1 cellular context compared by ENCODE assay signal in genomic region chr9:35756743-35757526, GRCh38.
TF ChIP-seq lines count a peak whose summit lies in the region.

No MANE protein-coding gene starts in this region.

TF ChIP-seq in GM12878, 131 proteins besides CTCF, POLR2A, EP300 and RAD21 (continued from another document and continues in another):
- TF ChIP-seq SMAD5 (IDR thresholded peaks at IDR 0.05; ENCODE audit: low read depth) (no peak; the same call in 1 of the 2 replicates), SIX5 (IDR thresholded peaks at IDR 0.05; ENCODE audit: low read depth, low read length, severe bottlenecking) (no peak), FOXK2 (IDR thresholded peaks at IDR 0.05) (no peak), BHLHE40 (IDR thresholded peaks at IDR 0.05; ENCODE audit: borderline replicate concordance in 1 of 2, low read depth in 2 of 2, low read length in 1 of 2) (peak in 1 of 2 experiments; percentile 71; a peak in 2 of 4 replicates), WRNIP1 (IDR thresholded peaks at IDR 0.05; ENCODE audit: borderline replicate concordance, low read depth, low read length) (no peak), ZSCAN29 (IDR thresholded peaks at IDR 0.05) (no peak), MXI1 (IDR thresholded peaks at IDR 0.05; ENCODE audit: low read depth, low read length) (no peak), LARP7 (IDR thresholded peaks at IDR 0.05) (no peak), KAT2A (conservative IDR thresholded peaks at IDR 0.05; ENCODE audit: control insufficient read depth, low read depth, low read length) (no peak), PML (IDR thresholded peaks at IDR 0.05; ENCODE audit: low read length) (peak; percentile 55; the same call in 1 of the 2 replicates), STAT1 (conservative IDR thresholded peaks at IDR 0.05) (no peak), EED (IDR thresholded peaks at IDR 0.05; ENCODE audit: low read depth) (peak; percentile 93), KLF5 (IDR thresholded peaks at IDR 0.05; ENCODE audit: partially characterized antibody) (no peak), POU2F2 (IDR thresholded peaks at IDR 0.05; ENCODE audit: borderline replicate concordance, low read depth, low read length) (peak; percentile 21; the same call in 1 of the 3 replicates), SMAD1 (IDR thresholded peaks at IDR 0.05; ENCODE audit: low read depth, partially characterized antibody) (no peak), ZZZ3 (IDR thresholded peaks at IDR 0.05; ENCODE audit: control insufficient read depth, insufficient read length, low read depth) (no peak), SMC3 (IDR thresholded peaks at IDR 0.05; ENCODE audit: borderline replicate concordance, low read length) (peak; percentile 29; the same call in 1 of the 2 replicates), NFIC (IDR thresholded peaks at IDR 0.05; ENCODE audit: low read depth, low read length) (no peak), SREBF2 (IDR thresholded peaks at IDR 0.05; ENCODE audit: low read length) (no peak), ASH2L (IDR thresholded peaks at IDR 0.05; ENCODE audit: borderline replicate concordance, low read depth) (peak; percentile 28; the same call in 1 of the 2 replicates), POLR2AphosphoS5 (IDR thresholded peaks at IDR 0.05; ENCODE audit: low read length) (peak; percentile 79), CHD2 (IDR thresholded peaks at IDR 0.05; ENCODE audit: borderline replicate concordance, low read depth, low read length) (no peak), MTA2 (IDR thresholded peaks at IDR 0.05; ENCODE audit: low read depth) (peak; percentile 61), NBN (IDR thresholded peaks at IDR 0.05) (peak; percentile 81), PRDM15 (CRISPR knock-in tag; IDR thresholded peaks at IDR 0.05) (no peak), TAF1 (IDR thresholded peaks at IDR 0.05; ENCODE audit: borderline replicate concordance, low read depth, low read length) (0 out of 2 replicates have a peak, but pooled peaks have one; percentile 55), IKZF2 (IDR thresholded peaks at IDR 0.05) (peak; percentile 84 to 85)
- TF ChIP-seq, protein P1, sequence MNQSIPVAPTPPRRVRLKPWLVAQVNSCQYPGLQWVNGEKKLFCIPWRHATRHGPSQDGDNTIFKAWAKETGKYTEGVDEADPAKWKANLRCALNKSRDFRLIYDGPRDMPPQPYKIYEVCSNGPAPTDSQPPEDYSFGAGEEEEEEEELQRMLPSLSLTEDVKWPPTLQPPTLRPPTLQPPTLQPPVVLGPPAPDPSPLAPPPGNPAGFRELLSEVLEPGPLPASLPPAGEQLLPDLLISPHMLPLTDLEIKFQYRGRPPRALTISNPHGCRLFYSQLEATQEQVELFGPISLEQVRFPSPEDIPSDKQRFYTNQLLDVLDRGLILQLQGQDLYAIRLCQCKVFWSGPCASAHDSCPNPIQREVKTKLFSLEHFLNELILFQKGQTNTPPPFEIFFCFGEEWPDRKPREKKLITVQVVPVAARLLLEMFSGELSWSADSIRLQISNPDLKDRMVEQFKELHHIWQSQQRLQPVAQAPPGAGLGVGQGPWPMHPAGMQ (IDR thresholded peaks at IDR 0.05; ENCODE audit: borderline replicate concordance): no peak
- TF ChIP-seq, protein P2, sequence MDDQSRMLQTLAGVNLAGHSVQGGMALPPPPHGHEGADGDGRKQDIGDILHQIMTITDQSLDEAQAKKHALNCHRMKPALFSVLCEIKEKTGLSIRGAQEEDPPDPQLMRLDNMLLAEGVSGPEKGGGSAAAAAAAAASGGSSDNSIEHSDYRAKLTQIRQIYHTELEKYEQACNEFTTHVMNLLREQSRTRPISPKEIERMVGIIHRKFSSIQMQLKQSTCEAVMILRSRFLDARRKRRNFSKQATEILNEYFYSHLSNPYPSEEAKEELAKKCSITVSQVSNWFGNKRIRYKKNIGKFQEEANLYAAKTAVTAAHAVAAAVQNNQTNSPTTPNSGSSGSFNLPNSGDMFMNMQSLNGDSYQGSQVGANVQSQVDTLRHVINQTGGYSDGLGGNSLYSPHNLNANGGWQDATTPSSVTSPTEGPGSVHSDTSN (IDR thresholded peaks at IDR 0.05; ENCODE audit: insufficient replicate concordance, low read depth, low read length): no peak
- TF ChIP-seq, protein P3, sequence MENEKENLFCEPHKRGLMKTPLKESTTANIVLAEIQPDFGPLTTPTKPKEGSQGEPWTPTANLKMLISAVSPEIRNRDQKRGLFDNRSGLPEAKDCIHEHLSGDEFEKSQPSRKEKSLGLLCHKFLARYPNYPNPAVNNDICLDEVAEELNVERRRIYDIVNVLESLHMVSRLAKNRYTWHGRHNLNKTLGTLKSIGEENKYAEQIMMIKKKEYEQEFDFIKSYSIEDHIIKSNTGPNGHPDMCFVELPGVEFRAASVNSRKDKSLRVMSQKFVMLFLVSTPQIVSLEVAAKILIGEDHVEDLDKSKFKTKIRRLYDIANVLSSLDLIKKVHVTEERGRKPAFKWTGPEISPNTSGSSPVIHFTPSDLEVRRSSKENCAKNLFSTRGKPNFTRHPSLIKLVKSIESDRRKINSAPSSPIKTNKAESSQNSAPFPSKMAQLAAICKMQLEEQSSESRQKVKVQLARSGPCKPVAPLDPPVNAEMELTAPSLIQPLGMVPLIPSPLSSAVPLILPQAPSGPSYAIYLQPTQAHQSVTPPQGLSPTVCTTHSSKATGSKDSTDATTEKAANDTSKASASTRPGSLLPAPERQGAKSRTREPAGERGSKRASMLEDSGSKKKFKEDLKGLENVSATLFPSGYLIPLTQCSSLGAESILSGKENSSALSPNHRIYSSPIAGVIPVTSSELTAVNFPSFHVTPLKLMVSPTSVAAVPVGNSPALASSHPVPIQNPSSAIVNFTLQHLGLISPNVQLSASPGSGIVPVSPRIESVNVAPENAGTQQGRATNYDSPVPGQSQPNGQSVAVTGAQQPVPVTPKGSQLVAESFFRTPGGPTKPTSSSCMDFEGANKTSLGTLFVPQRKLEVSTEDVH (IDR thresholded peaks at IDR 0.05; ENCODE audit: low read depth, partially characterized antibody): peak; percentile 61
- TF ChIP-seq, protein P4, sequence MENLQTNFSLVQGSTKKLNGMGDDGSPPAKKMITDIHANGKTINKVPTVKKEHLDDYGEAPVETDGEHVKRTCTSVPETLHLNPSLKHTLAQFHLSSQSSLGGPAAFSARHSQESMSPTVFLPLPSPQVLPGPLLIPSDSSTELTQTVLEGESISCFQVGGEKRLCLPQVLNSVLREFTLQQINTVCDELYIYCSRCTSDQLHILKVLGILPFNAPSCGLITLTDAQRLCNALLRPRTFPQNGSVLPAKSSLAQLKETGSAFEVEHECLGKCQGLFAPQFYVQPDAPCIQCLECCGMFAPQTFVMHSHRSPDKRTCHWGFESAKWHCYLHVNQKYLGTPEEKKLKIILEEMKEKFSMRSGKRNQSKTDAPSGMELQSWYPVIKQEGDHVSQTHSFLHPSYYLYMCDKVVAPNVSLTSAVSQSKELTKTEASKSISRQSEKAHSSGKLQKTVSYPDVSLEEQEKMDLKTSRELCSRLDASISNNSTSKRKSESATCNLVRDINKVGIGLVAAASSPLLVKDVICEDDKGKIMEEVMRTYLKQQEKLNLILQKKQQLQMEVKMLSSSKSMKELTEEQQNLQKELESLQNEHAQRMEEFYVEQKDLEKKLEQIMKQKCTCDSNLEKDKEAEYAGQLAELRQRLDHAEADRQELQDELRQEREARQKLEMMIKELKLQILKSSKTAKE (IDR thresholded peaks at IDR 0.05; ENCODE audit: low read depth, poor library complexity, severe bottlenecking): peak; percentile 34
- TF ChIP-seq, protein P5, sequence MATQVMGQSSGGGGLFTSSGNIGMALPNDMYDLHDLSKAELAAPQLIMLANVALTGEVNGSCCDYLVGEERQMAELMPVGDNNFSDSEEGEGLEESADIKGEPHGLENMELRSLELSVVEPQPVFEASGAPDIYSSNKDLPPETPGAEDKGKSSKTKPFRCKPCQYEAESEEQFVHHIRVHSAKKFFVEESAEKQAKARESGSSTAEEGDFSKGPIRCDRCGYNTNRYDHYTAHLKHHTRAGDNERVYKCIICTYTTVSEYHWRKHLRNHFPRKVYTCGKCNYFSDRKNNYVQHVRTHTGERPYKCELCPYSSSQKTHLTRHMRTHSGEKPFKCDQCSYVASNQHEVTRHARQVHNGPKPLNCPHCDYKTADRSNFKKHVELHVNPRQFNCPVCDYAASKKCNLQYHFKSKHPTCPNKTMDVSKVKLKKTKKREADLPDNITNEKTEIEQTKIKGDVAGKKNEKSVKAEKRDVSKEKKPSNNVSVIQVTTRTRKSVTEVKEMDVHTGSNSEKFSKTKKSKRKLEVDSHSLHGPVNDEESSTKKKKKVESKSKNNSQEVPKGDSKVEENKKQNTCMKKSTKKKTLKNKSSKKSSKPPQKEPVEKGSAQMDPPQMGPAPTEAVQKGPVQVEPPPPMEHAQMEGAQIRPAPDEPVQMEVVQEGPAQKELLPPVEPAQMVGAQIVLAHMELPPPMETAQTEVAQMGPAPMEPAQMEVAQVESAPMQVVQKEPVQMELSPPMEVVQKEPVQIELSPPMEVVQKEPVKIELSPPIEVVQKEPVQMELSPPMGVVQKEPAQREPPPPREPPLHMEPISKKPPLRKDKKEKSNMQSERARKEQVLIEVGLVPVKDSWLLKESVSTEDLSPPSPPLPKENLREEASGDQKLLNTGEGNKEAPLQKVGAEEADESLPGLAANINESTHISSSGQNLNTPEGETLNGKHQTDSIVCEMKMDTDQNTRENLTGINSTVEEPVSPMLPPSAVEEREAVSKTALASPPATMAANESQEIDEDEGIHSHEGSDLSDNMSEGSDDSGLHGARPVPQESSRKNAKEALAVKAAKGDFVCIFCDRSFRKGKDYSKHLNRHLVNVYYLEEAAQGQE (IDR thresholded peaks at IDR 0.05; ENCODE audit: low read depth, low read length): no peak
- TF ChIP-seq, protein P6, sequence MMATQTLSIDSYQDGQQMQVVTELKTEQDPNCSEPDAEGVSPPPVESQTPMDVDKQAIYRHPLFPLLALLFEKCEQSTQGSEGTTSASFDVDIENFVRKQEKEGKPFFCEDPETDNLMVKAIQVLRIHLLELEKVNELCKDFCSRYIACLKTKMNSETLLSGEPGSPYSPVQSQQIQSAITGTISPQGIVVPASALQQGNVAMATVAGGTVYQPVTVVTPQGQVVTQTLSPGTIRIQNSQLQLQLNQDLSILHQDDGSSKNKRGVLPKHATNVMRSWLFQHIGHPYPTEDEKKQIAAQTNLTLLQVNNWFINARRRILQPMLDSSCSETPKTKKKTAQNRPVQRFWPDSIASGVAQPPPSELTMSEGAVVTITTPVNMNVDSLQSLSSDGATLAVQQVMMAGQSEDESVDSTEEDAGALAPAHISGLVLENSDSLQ (IDR thresholded peaks at IDR 0.05): no peak; the same call in 1 of the 2 replicates
- TF ChIP-seq, protein P7, sequence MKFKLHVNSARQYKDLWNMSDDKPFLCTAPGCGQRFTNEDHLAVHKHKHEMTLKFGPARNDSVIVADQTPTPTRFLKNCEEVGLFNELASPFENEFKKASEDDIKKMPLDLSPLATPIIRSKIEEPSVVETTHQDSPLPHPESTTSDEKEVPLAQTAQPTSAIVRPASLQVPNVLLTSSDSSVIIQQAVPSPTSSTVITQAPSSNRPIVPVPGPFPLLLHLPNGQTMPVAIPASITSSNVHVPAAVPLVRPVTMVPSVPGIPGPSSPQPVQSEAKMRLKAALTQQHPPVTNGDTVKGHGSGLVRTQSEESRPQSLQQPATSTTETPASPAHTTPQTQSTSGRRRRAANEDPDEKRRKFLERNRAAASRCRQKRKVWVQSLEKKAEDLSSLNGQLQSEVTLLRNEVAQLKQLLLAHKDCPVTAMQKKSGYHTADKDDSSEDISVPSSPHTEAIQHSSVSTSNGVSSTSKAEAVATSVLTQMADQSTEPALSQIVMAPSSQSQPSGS (IDR thresholded peaks at IDR 0.05; ENCODE audit: low read length): no peak; the same call in 1 of the 2 replicates
- TF ChIP-seq, protein P8, sequence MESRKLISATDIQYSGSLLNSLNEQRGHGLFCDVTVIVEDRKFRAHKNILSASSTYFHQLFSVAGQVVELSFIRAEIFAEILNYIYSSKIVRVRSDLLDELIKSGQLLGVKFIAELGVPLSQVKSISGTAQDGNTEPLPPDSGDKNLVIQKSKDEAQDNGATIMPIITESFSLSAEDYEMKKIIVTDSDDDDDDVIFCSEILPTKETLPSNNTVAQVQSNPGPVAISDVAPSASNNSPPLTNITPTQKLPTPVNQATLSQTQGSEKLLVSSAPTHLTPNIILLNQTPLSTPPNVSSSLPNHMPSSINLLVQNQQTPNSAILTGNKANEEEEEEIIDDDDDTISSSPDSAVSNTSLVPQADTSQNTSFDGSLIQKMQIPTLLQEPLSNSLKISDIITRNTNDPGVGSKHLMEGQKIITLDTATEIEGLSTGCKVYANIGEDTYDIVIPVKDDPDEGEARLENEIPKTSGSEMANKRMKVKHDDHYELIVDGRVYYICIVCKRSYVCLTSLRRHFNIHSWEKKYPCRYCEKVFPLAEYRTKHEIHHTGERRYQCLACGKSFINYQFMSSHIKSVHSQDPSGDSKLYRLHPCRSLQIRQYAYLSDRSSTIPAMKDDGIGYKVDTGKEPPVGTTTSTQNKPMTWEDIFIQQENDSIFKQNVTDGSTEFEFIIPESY (IDR thresholded peaks at IDR 0.05): no peak; the same call in 1 of the 2 replicates
- TF ChIP-seq, protein P9, sequence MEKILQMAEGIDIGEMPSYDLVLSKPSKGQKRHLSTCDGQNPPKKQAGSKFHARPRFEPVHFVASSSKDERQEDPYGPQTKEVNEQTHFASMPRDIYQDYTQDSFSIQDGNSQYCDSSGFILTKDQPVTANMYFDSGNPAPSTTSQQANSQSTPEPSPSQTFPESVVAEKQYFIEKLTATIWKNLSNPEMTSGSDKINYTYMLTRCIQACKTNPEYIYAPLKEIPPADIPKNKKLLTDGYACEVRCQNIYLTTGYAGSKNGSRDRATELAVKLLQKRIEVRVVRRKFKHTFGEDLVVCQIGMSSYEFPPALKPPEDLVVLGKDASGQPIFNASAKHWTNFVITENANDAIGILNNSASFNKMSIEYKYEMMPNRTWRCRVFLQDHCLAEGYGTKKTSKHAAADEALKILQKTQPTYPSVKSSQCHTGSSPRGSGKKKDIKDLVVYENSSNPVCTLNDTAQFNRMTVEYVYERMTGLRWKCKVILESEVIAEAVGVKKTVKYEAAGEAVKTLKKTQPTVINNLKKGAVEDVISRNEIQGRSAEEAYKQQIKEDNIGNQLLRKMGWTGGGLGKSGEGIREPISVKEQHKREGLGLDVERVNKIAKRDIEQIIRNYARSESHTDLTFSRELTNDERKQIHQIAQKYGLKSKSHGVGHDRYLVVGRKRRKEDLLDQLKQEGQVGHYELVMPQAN (conservative IDR thresholded peaks at IDR 0.05): peak; percentile 36; the same call in 1 of the 2 replicates
